In genomic region chr7:32670105-32670504, GRCh38 we compare ENCODE assay signal across 1 cellular context.
TF ChIP-seq lines count a peak whose summit lies in the region.

No MANE protein-coding gene starts in this region.

TF ChIP-seq in SK-N-SH, 30 proteins besides CTCF, POLR2A, EP300 and RAD21 (continued from another document):
- TF ChIP-seq, protein P1, sequence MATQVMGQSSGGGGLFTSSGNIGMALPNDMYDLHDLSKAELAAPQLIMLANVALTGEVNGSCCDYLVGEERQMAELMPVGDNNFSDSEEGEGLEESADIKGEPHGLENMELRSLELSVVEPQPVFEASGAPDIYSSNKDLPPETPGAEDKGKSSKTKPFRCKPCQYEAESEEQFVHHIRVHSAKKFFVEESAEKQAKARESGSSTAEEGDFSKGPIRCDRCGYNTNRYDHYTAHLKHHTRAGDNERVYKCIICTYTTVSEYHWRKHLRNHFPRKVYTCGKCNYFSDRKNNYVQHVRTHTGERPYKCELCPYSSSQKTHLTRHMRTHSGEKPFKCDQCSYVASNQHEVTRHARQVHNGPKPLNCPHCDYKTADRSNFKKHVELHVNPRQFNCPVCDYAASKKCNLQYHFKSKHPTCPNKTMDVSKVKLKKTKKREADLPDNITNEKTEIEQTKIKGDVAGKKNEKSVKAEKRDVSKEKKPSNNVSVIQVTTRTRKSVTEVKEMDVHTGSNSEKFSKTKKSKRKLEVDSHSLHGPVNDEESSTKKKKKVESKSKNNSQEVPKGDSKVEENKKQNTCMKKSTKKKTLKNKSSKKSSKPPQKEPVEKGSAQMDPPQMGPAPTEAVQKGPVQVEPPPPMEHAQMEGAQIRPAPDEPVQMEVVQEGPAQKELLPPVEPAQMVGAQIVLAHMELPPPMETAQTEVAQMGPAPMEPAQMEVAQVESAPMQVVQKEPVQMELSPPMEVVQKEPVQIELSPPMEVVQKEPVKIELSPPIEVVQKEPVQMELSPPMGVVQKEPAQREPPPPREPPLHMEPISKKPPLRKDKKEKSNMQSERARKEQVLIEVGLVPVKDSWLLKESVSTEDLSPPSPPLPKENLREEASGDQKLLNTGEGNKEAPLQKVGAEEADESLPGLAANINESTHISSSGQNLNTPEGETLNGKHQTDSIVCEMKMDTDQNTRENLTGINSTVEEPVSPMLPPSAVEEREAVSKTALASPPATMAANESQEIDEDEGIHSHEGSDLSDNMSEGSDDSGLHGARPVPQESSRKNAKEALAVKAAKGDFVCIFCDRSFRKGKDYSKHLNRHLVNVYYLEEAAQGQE (IDR thresholded peaks at IDR 0.05; ENCODE audit: low read depth, low read length) = no peak
